1 cellular context compared by ENCODE assay signal in the genomic region with DNA sequence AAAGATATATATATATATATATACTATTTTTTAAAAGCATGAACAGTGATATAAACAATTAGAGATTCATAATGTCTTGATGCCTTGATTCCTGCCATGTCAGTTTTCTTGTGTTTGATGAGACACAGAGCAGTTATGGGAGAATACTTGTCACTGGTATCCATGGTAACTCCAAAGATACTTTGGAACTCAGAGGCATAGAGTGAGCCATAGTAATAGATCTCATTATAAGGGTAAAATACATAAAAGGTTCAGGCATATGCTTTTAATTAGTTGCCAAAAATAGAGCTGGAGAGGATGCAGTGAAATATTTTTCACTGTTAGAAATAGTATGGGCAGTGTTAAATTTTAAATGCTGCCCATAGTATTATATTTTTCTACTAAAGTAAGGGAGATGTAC.
A peak's percentile ranks its signal among the peaks of the same experiment; 100 is the strongest.
TF ChIP-seq lines count a peak whose summit lies in the region.

No MANE protein-coding gene starts in this region.

TF ChIP-seq in SK-N-SH, 30 proteins besides CTCF, POLR2A, EP300 and RAD21 (continued from another document):
- TF ChIP-seq, protein P1, sequence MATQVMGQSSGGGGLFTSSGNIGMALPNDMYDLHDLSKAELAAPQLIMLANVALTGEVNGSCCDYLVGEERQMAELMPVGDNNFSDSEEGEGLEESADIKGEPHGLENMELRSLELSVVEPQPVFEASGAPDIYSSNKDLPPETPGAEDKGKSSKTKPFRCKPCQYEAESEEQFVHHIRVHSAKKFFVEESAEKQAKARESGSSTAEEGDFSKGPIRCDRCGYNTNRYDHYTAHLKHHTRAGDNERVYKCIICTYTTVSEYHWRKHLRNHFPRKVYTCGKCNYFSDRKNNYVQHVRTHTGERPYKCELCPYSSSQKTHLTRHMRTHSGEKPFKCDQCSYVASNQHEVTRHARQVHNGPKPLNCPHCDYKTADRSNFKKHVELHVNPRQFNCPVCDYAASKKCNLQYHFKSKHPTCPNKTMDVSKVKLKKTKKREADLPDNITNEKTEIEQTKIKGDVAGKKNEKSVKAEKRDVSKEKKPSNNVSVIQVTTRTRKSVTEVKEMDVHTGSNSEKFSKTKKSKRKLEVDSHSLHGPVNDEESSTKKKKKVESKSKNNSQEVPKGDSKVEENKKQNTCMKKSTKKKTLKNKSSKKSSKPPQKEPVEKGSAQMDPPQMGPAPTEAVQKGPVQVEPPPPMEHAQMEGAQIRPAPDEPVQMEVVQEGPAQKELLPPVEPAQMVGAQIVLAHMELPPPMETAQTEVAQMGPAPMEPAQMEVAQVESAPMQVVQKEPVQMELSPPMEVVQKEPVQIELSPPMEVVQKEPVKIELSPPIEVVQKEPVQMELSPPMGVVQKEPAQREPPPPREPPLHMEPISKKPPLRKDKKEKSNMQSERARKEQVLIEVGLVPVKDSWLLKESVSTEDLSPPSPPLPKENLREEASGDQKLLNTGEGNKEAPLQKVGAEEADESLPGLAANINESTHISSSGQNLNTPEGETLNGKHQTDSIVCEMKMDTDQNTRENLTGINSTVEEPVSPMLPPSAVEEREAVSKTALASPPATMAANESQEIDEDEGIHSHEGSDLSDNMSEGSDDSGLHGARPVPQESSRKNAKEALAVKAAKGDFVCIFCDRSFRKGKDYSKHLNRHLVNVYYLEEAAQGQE (IDR thresholded peaks at IDR 0.05; ENCODE audit: low read depth, low read length), result no peak
- TF ChIP-seq SMC3 (IDR thresholded peaks at IDR 0.05; ENCODE audit: low read depth, low read length), result no peak
- TF ChIP-seq FOSL2 (IDR thresholded peaks at IDR 0.05; ENCODE audit: borderline replicate concordance, low read depth), result no peak
- TF ChIP-seq POLR2AphosphoS5 (IDR thresholded peaks at IDR 0.05; ENCODE audit: low read depth, low read length), result peak; percentile 33; the same call in 1 of the 2 replicates
- TF ChIP-seq, protein P2, sequence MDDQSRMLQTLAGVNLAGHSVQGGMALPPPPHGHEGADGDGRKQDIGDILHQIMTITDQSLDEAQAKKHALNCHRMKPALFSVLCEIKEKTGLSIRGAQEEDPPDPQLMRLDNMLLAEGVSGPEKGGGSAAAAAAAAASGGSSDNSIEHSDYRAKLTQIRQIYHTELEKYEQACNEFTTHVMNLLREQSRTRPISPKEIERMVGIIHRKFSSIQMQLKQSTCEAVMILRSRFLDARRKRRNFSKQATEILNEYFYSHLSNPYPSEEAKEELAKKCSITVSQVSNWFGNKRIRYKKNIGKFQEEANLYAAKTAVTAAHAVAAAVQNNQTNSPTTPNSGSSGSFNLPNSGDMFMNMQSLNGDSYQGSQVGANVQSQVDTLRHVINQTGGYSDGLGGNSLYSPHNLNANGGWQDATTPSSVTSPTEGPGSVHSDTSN (IDR thresholded peaks at IDR 0.05), result peak; percentile 86
- TF ChIP-seq ELF1 (IDR thresholded peaks at IDR 0.05), result no peak
- TF ChIP-seq CHD2 (IDR thresholded peaks at IDR 0.05; ENCODE audit: low read length, partially characterized antibody), result no peak
- TF ChIP-seq GABPA (IDR thresholded peaks at IDR 0.05; ENCODE audit: low read depth), result no peak
- TF ChIP-seq, protein P3, sequence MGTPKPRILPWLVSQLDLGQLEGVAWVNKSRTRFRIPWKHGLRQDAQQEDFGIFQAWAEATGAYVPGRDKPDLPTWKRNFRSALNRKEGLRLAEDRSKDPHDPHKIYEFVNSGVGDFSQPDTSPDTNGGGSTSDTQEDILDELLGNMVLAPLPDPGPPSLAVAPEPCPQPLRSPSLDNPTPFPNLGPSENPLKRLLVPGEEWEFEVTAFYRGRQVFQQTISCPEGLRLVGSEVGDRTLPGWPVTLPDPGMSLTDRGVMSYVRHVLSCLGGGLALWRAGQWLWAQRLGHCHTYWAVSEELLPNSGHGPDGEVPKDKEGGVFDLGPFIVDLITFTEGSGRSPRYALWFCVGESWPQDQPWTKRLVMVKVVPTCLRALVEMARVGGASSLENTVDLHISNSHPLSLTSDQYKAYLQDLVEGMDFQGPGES (IDR thresholded peaks at IDR 0.05; ENCODE audit: low read depth, low read length), result no peak
- TF ChIP-seq NFIC (IDR thresholded peaks at IDR 0.05; ENCODE audit: borderline replicate concordance), result peak; percentile 15; the same call in 1 of the 2 replicates
- 0 out of 2 replicates have a peak, but pooled peaks have one; percentile 10 for TF ChIP-seq JUND (IDR thresholded peaks at IDR 0.05)
- TF ChIP-seq RCOR1 (IDR thresholded peaks at IDR 0.05; ENCODE audit: low read length), result no peak
- TF ChIP-seq NRF1 (IDR thresholded peaks at IDR 0.05; ENCODE audit: low read depth, low read length), result no peak
- no peak for TF ChIP-seq ZBTB33 (IDR thresholded peaks at IDR 0.05; ENCODE audit: borderline replicate concordance, low read depth)
